8 cellular contexts compared by ENCODE assay signal in genomic region chr15:22979069-22979698, GRCh38. TPM values are rescaled to one million over a fixed set of nuclear protein-coding genes. Genes with fewer than 3 reads are reported as not detected.
DNase-seq lines count a peak whose midpoint lies in the region; ATAC-seq and TF ChIP-seq lines count a peak whose summit lies in the region.

No MANE protein-coding gene starts in this region.

- TF ChIP-seq EP300 in suprapubic skin (IDR thresholded peaks at IDR 0.05): no peak

- H3K27me3 Mint-ChIP-seq in activated CD4-positive, alpha-beta T cell treated with anti-CD3 and anti-CD28 coated beads, Interleukin-2, amount 10 ng/mL, durations not matched to agents 24 days and 14 days: peaks cover 22% of the 10 kb centered on the region
- peaks cover 17% of the 10 kb centered on the region for H3K27me3 Mint-ChIP-seq in endothelial cell (ENCODE audit: unreplicated experiment)

- peaks cover 17% of the 10 kb centered on the region for H3K4me1 ChIP-seq in KMS-11 (ENCODE audit: low read depth, poor library complexity, severe bottlenecking)
- H3K4me1 ChIP-seq in mononuclear cell (ENCODE audit: insufficient read depth, low read length): peaks cover 34% of the 10 kb centered on the region
- H3K4me1 ChIP-seq in suprapubic skin: peaks cover 23% of the 10 kb centered on the region

- H2AFZ ChIP-seq in KMS-11 (ENCODE audit: low read depth): peak overlapping the region; percentile 82

- no peaks in the 10 kb centered on the region for H3K9me3 Mint-ChIP-seq in activated CD4-positive, alpha-beta T cell treated with anti-CD3 and anti-CD28 coated beads, Interleukin-2, amount 10 ng/mL, durations not matched to agents 24 days and 14 days
- no peaks in the 10 kb centered on the region for H3K9me3 Mint-ChIP-seq in endothelial cell (ENCODE audit: unreplicated experiment)

- H3K9ac ChIP-seq in KMS-11: peak overlapping the region; percentile 30; the same call in 1 of the 2 replicates

- peaks cover 48% of the 10 kb centered on the region; the same call in 1 of the 2 replicates for H3K79me2 ChIP-seq in KMS-11 (ENCODE audit: insufficient read depth, low read depth)

- H3K4me1 Mint-ChIP-seq in activated CD4-positive, alpha-beta T cell treated with anti-CD3 and anti-CD28 coated beads, Interleukin-2, amount 10 ng/mL, durations not matched to agents 24 days and 14 days: peaks cover 15% of the 10 kb centered on the region
- peaks cover 15% of the 10 kb centered on the region for H3K4me1 Mint-ChIP-seq in endothelial cell (ENCODE audit: unreplicated experiment)

- TF ChIP-seq CTCF in KMS-11 (conservative IDR thresholded peaks at IDR 0.05; ENCODE audit: low read depth, low read length): no peak
- TF ChIP-seq CTCF in endothelial cell (IDR thresholded peaks at IDR 0.05; ENCODE audit: unreplicated experiment): no peak
- no peak for TF ChIP-seq CTCF in suprapubic skin (IDR thresholded peaks at IDR 0.05)

- peak overlapping the region; percentile 64 for H3K4me2 ChIP-seq in KMS-11

- peak; percentile 53 for ATAC-seq in GM21737 (IDR thresholded peaks at IDR 0.05; ENCODE audit: unreplicated experiment)

- H3K36me3 Mint-ChIP-seq in activated CD4-positive, alpha-beta T cell treated with anti-CD3 and anti-CD28 coated beads, Interleukin-2, amount 10 ng/mL, durations not matched to agents 24 days and 14 days (ENCODE audit: low read depth): peaks cover 4% of the 10 kb centered on the region
- peaks cover 9% of the 10 kb centered on the region for H3K36me3 Mint-ChIP-seq in endothelial cell (ENCODE audit: low read depth, unreplicated experiment)

- H3K27ac ChIP-seq in KMS-11: no peak overlapping the region
- peak overlapping the region; percentile 83 for H3K27ac ChIP-seq in suprapubic skin

- WGBS in suprapubic skin: under 1% methylated on average over 48 of the region's 54 CpGs

- no peaks in the 10 kb centered on the region for H4K20me1 ChIP-seq in KMS-11 (ENCODE audit: insufficient read depth)

- peak overlapping the region; percentile 98 for H3K4me3 Mint-ChIP-seq in activated CD4-positive, alpha-beta T cell treated with anti-CD3 and anti-CD28 coated beads, Interleukin-2, amount 10 ng/mL, durations not matched to agents 24 days and 14 days
- H3K4me3 Mint-ChIP-seq in endothelial cell (ENCODE audit: unreplicated experiment): peak overlapping the region; percentile 97

- H3K36me3 ChIP-seq in KMS-11 (ENCODE audit: insufficient read depth) (no peaks in the 10 kb centered on the region), suprapubic skin (no peaks in the 10 kb centered on the region)

- peak overlapping the region; percentile 77 for H3K27ac Mint-ChIP-seq in activated CD4-positive, alpha-beta T cell treated with anti-CD3 and anti-CD28 coated beads, Interleukin-2, amount 10 ng/mL, durations not matched to agents 24 days and 14 days
- peak overlapping the region; percentile 54 for H3K27ac Mint-ChIP-seq in endothelial cell (ENCODE audit: unreplicated experiment)

- intact Hi-C loops in activated CD4-positive, alpha-beta T cell treated with anti-CD3 and anti-CD28 coated beads, Interleukin-2, amount 10 ng/mL, durations not matched to agents 24 days and 14 days (cut with micrococcal nuclease): no loop called here

- H3K9me3 ChIP-seq in mononuclear cell (ENCODE audit: low read depth, low read length) (no peaks in the 10 kb centered on the region), suprapubic skin (no peaks in the 10 kb centered on the region)

- peak overlapping the region; percentile 94 for H3K4me3 ChIP-seq in GM08714 (ENCODE audit: low read length)
- H3K4me3 ChIP-seq in KMS-11 (IDR thresholded peaks at IDR 0.05; ENCODE audit: insufficient read depth, low read depth, low read length): no peak overlapping the region
- H3K4me3 ChIP-seq in mononuclear cell (ENCODE audit: low read length): peak overlapping the region; percentile 52
- H3K4me3 ChIP-seq in suprapubic skin: peak overlapping the region; percentile 84

- peak; percentile 80 for DNase-seq in activated CD4-positive, alpha-beta T cell treated with anti-CD3 and anti-CD28 coated beads, Interleukin-2, amount 10 ng/mL, durations not matched to agents 24 days and 14 days
- DNase-seq in endothelial cell (ENCODE audit: low spot score) (peak; percentile 37), suprapubic skin (ENCODE audit: low spot score in 2 of 2) (peak; percentile 72 to 89), NCI-H1694 treated with DMSO at 0.1 percent for 48 hours (lab: John Stamatoyannopoulos, UW) (no peak)

- no peak for TF ChIP-seq POLR2A in suprapubic skin (IDR thresholded peaks at IDR 0.05)

- H3K27me3 ChIP-seq in KMS-11 (ENCODE audit: insufficient read depth, low read depth): no peaks in the 10 kb centered on the region
- peaks cover 13% of the 10 kb centered on the region for H3K27me3 ChIP-seq in mononuclear cell (ENCODE audit: insufficient read depth, low read length)
- H3K27me3 ChIP-seq in suprapubic skin: no peaks in the 10 kb centered on the region

RNA-seq across cellular contexts. Expression of gene CYFIP1, which starts 1.0 kb away (rescaled TPM):
- 56.7 and 60.8 TPM in 2 replicates for total RNA-seq in activated CD4-positive, alpha-beta T cell treated with anti-CD3 and anti-CD28 coated beads, Interleukin-2, amount 10 ng/mL, durations not matched to agents 24 days and 14 days
- total RNA-seq in endothelial cell (ENCODE audit: unreplicated experiment) (154 TPM), mononuclear cell (12.9 TPM), suprapubic skin (100 to 1,000 TPM in 2 of 4 donors, 10 to 100 TPM in 2; 77.5 to 106 (median 99.4) TPM)
